In genomic region chr12:109093022-109093918, GRCh38 we compare ENCODE assay signal across 1 cellular context.
TF ChIP-seq lines count a peak whose summit lies in the region.

Gene ALKBH2, minus strand, starts transcription at chr12:109093472. Its CDS starts 686 bp downstream, at chr12:109092786.

TF ChIP-seq in H1, 55 proteins besides CTCF, POLR2A, EP300 and RAD21 (continued from another document):
- TF ChIP-seq KDM4A (IDR thresholded peaks at IDR 0.05; ENCODE audit: low read depth, low read length, severe bottlenecking) = no peak
- TF ChIP-seq CEBPB (IDR thresholded peaks at IDR 0.05; ENCODE audit: low read depth, low read length) = peak; percentile 30; the same call in 1 of the 2 replicates
- no peak for TF ChIP-seq RFX5 (IDR thresholded peaks at IDR 0.05; ENCODE audit: borderline replicate concordance, low read depth, low read length)
- TF ChIP-seq SP2 (IDR thresholded peaks at IDR 0.05; ENCODE audit: low read length) = no peak
- TF ChIP-seq CBX5 (IDR thresholded peaks at IDR 0.05; ENCODE audit: low read depth, low read length) = no peak
- no peak for TF ChIP-seq BCL11A (IDR thresholded peaks at IDR 0.05; ENCODE audit: low read depth in 2 of 2, low read length in 2 of 2)
- TF ChIP-seq RNF2 (IDR thresholded peaks at IDR 0.05; ENCODE audit: borderline replicate concordance, low read depth, low read length, missing control alignments, poor library complexity, severe bottlenecking) = peak; percentile 48
- 0 out of 2 replicates have a peak, but pooled peaks have one; percentile 41 for TF ChIP-seq SRF (IDR thresholded peaks at IDR 0.05; ENCODE audit: low read depth, low read length)
- TF ChIP-seq CREB1 (IDR thresholded peaks at IDR 0.05) = peak; percentile 95
- TF ChIP-seq SIN3A (conservative IDR thresholded peaks at IDR 0.05 in 1 of 2, IDR thresholded peaks at IDR 0.05 in 1 of 2; ENCODE audit: low read depth in 1 of 2, low read length in 2 of 2) = peak; percentile 29 to 80; a peak in 2 of 4 replicates
- peak; percentile 48 for TF ChIP-seq TEAD4 (IDR thresholded peaks at IDR 0.05; ENCODE audit: low read depth, low read length)
- peak; percentile 83 for TF ChIP-seq BRCA1 (IDR thresholded peaks at IDR 0.05; ENCODE audit: low read depth, low read length)
- peak; percentile 66 for TF ChIP-seq TAF1 (IDR thresholded peaks at IDR 0.05; ENCODE audit: low read depth, low read length)
- TF ChIP-seq CBX8 (IDR thresholded peaks at IDR 0.05; ENCODE audit: borderline replicate concordance, low read depth, low read length) = no peak
- TF ChIP-seq USF2 (IDR thresholded peaks at IDR 0.05; ENCODE audit: low read length) = no peak
- TF ChIP-seq NRF1 (IDR thresholded peaks at IDR 0.05; ENCODE audit: low read depth, low read length) = no peak
- TF ChIP-seq FOSL1 (IDR thresholded peaks at IDR 0.05; ENCODE audit: insufficient read depth, low read depth, low read length) = 0 out of 2 replicates have a peak, but pooled peaks have one; percentile 3
- no peak for TF ChIP-seq HDAC6 (IDR thresholded peaks at IDR 0.05; ENCODE audit: low read depth, low read length)
- peak; percentile 34 to 84; a peak in 1 of 4 replicates for TF ChIP-seq HDAC2 (IDR thresholded peaks at IDR 0.05; ENCODE audit: borderline replicate concordance in 1 of 2, low read depth in 2 of 2, low read length in 2 of 2)
- TF ChIP-seq, protein P1, sequence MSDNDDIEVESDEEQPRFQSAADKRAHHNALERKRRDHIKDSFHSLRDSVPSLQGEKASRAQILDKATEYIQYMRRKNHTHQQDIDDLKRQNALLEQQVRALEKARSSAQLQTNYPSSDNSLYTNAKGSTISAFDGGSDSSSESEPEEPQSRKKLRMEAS (IDR thresholded peaks at IDR 0.05) = peak; percentile 100
- no peak for TF ChIP-seq CHD7 (IDR thresholded peaks at IDR 0.05; ENCODE audit: insufficient replicate concordance, low read length)
- TF ChIP-seq EGR1 (IDR thresholded peaks at IDR 0.05; ENCODE audit: borderline replicate concordance, low read depth, low read length) = peak; percentile 27; the same call in 1 of the 2 replicates
- no peak for TF ChIP-seq ZNF274 (IDR thresholded peaks at IDR 0.05; ENCODE audit: borderline replicate concordance, extremely low read depth, low read length)
- peak; percentile 43 for TF ChIP-seq NANOG (IDR thresholded peaks at IDR 0.05; ENCODE audit: insufficient read depth, low read depth, low read length, poor library complexity, severe bottlenecking)
- TF ChIP-seq SP4 (IDR thresholded peaks at IDR 0.05; ENCODE audit: low read length) = no peak; the same call in 1 of the 2 replicates
- TF ChIP-seq SIRT6 (IDR thresholded peaks at IDR 0.05; ENCODE audit: low read length) = no peak
- no peak for TF ChIP-seq POU5F1 (IDR thresholded peaks at IDR 0.05; ENCODE audit: low read depth, low read length)
- TF ChIP-seq TAF7 (optimal IDR thresholded peaks at IDR 0.05; ENCODE audit: borderline replicate concordance, low read depth, low read length) = peak; percentile 98
- TF ChIP-seq SUZ12 (IDR thresholded peaks at IDR 0.05; ENCODE audit: low read length) = no peak
- 0 out of 2 replicates have a peak, but pooled peaks have one; percentile 39 for TF ChIP-seq SP1 (IDR thresholded peaks at IDR 0.05; ENCODE audit: low read depth, low read length)
- TF ChIP-seq MAFK (IDR thresholded peaks at IDR 0.05; ENCODE audit: low read depth, low read length) = no peak
- TF ChIP-seq BACH1 (IDR thresholded peaks at IDR 0.05; ENCODE audit: low read length) = peak; percentile 47; the same call in 1 of the 2 replicates
- no peak for TF ChIP-seq CTBP2 (IDR thresholded peaks at IDR 0.05; ENCODE audit: borderline replicate concordance, insufficient read depth, insufficient read length, low read length)
- TF ChIP-seq POLR2AphosphoS5 (IDR thresholded peaks at IDR 0.05; ENCODE audit: low read depth, low read length) = peak; percentile 99
- TF ChIP-seq CHD1 (IDR thresholded peaks at IDR 0.05; ENCODE audit: low read depth, low read length) = no peak
- peak; percentile 51 for TF ChIP-seq ASH2L (IDR thresholded peaks at IDR 0.05; ENCODE audit: low read length)
- TF ChIP-seq E2F6 (IDR thresholded peaks at IDR 0.05) = peak; percentile 99
- no peak for TF ChIP-seq KDM5A (IDR thresholded peaks at IDR 0.05; ENCODE audit: low read length)
- TF ChIP-seq SAP30 (IDR thresholded peaks at IDR 0.05; ENCODE audit: insufficient read depth, insufficient replicate concordance, low read length) = no peak
TF ChIP-seq in H1: peak in this region for 30.
